In genomic region chr1:165829888-165830287, GRCh38 we compare ENCODE assay signal across 11 cellular contexts. TPM values are rescaled to one million over a fixed set of nuclear protein-coding genes. Genes with fewer than 3 reads are reported as not detected.
DNase-seq lines count a peak whose midpoint lies in the region; ATAC-seq, FAIRE-seq and TF ChIP-seq lines count a peak whose summit lies in the region.
"Had no signal": no experiment of that assay in that cellular context is flagged by ENCODE, and none has a peak within 500 bp of the region (broad histone marks: within the 10 kb centered on the region; RNA-seq: fewer than 3 reads in every experiment).

No MANE protein-coding gene starts in this region.

- no peak overlapping the region for H2AK9ac ChIP-seq in IMR-90 (replicated peaks; ENCODE audit: low read depth, low read length, poor library complexity)

- H3K27me3 Mint-ChIP-seq in astrocyte (ENCODE audit: low read depth, unreplicated experiment) = no peaks in the 10 kb centered on the region
- peaks cover 5% of the 10 kb centered on the region for H3K27me3 Mint-ChIP-seq in neural progenitor cell (ENCODE audit: insufficient read depth, low read depth)

- H3K9me1 ChIP-seq in IMR-90 (ENCODE audit: insufficient read depth, low read length) = peaks cover 10% of the 10 kb centered on the region

- H3K9me3 ChIP-seq in DOHH2 (ENCODE audit: control insufficient read depth, insufficient read depth, low read length) (no peaks in the 10 kb centered on the region), IMR-90 (ENCODE audit: control insufficient read depth, insufficient read depth, low read length) (no peaks in the 10 kb centered on the region), astrocyte (ENCODE audit: insufficient read depth, low read depth, low read length) (no peaks in the 10 kb centered on the region), neural progenitor cell (ENCODE audit: low read depth) (no peaks in the 10 kb centered on the region)

- no peaks in the 10 kb centered on the region for H3K9me2 ChIP-seq in DOHH2 (replicated peaks; ENCODE audit: control insufficient read depth, low read length)

- H3K79me2 ChIP-seq in DOHH2 (ENCODE audit: control insufficient read depth, low read length) (peaks cover 76% of the 10 kb centered on the region), astrocyte (ENCODE audit: insufficient read depth, low read length) (peaks cover 70% of the 10 kb centered on the region), neural progenitor cell (ENCODE audit: low read depth) (peaks cover 69% of the 10 kb centered on the region)

- H3K36me3 ChIP-seq in DOHH2 (ENCODE audit: control insufficient read depth, low read length) (no peaks in the 10 kb centered on the region), IMR-90 (ENCODE audit: control insufficient read depth, insufficient read depth, low read length) (no peaks in the 10 kb centered on the region), astrocyte (ENCODE audit: insufficient read depth, low read length) (no peaks in the 10 kb centered on the region), neural progenitor cell (no peaks in the 10 kb centered on the region)

- no CpG with 5 or more reads among the region's 4 CpGs for WGBS in IMR-90 (ENCODE audit: extremely low coverage in 2 of 2, insufficient read length in 1 of 2), 2 experiments

- no peak overlapping the region for H2AFZ ChIP-seq in IMR-90 (replicated peaks; ENCODE audit: low read length, poor library complexity)
- H2AFZ ChIP-seq in astrocyte (ENCODE audit: low read depth, low read length) = no peak overlapping the region
- no peak overlapping the region for H2AFZ ChIP-seq in neural progenitor cell (replicated peaks)

- peaks cover 6 to 33% of the 10 kb centered on the region in 2 experiments; a peak in 3 of 4 replicates for H3K79me1 ChIP-seq in IMR-90 (ENCODE audit: low read depth in 1 of 2, low read length in 2 of 2)

- H2AK5ac ChIP-seq in IMR-90 (ENCODE audit: low read depth, low read length) = peak overlapping the region; percentile 11; the same call in 1 of the 2 replicates

- POLR2A ChIA-PET in IMR-90 (lab: Charles Lee; ENCODE audit: unreplicated experiment) = interaction anchor here (0.9 kb wide), 1 partner anchor 68 kb away, joined by 3 read pairs; no protein-coding TSS in a partner anchor

- CTCF ChIA-PET in IMR-90 (lab: Yijun Ruan, JAX) = interaction anchor here (0.7 kb wide), 1 partner anchor 11 kb away, joined by 4 read pairs; no protein-coding TSS in a partner anchor

- H3K4me1 ChIP-seq in DOHH2 (ENCODE audit: control insufficient read depth, low read length) (peaks cover 17% of the 10 kb centered on the region), IMR-90 (ENCODE audit: control insufficient read depth, insufficient read depth, low read length) (peaks cover 7% of the 10 kb centered on the region), astrocyte (ENCODE audit: insufficient read depth, low read length) (peaks cover 11% of the 10 kb centered on the region), neural progenitor cell (peaks cover 9% of the 10 kb centered on the region)

- peaks cover 2% of the 10 kb centered on the region for H3K36me3 Mint-ChIP-seq in astrocyte (ENCODE audit: low read depth, unreplicated experiment)
- H3K36me3 Mint-ChIP-seq in neural progenitor cell = peaks cover 11% of the 10 kb centered on the region

- in situ Hi-C loops in IMR-90 (cut with MboI; ENCODE audit: low sequenced_read_pairs) = no loop called here

- H3K18ac ChIP-seq in IMR-90 (ENCODE audit: low read depth, low read length) = no peak overlapping the region

- H3K4me1 Mint-ChIP-seq in astrocyte (ENCODE audit: low read depth, unreplicated experiment) (peaks cover 15% of the 10 kb centered on the region), neural progenitor cell (peaks cover 27% of the 10 kb centered on the region)

- no peak overlapping the region for H2BK15ac ChIP-seq in IMR-90 (ENCODE audit: low read depth, low read length)

- H3K27ac Mint-ChIP-seq in astrocyte (ENCODE audit: unreplicated experiment) = peak overlapping the region; percentile 93
- no peak overlapping the region for H3K27ac Mint-ChIP-seq in neural progenitor cell

- dilution Hi-C loops in IMR-90 (cut with HindIII; ENCODE audit: low sequenced_read_pairs, unreplicated experiment) = no loop called here

- H4K8ac ChIP-seq in IMR-90 (ENCODE audit: low read depth in 2 of 2, low read length in 2 of 2) = no peak overlapping the region

- no peak overlapping the region for H3K27ac ChIP-seq in DOHH2 (ENCODE audit: low read depth, low read length)
- no peak overlapping the region for H3K27ac ChIP-seq in IMR-90 (ENCODE audit: insufficient read depth, low read length)
- H3K27ac ChIP-seq in astrocyte (ENCODE audit: low read depth, low read length) = no peak overlapping the region
- H3K27ac ChIP-seq in neural progenitor cell = no peak overlapping the region
- no peak overlapping the region for H3K27ac ChIP-seq in coronary artery

- no peak for TF ChIP-seq CTCF in DOHH2 (IDR thresholded peaks at IDR 0.05; ENCODE audit: low read depth, low read length, poor library complexity, severe bottlenecking)
- TF ChIP-seq CTCF in IMR-90 (conservative IDR thresholded peaks at IDR 0.05; ENCODE audit: low read depth, low read length) = no peak
- TF ChIP-seq CTCF in astrocyte (IDR thresholded peaks at IDR 0.05; ENCODE audit: insufficient read depth, low read depth, low read length) = no peak
- no peak for TF ChIP-seq CTCF in neural progenitor cell (IDR thresholded peaks at IDR 0.05)
- no peak for TF ChIP-seq CTCF in coronary artery (IDR thresholded peaks at IDR 0.05)

- no peaks in the 10 kb centered on the region for H3K27me3 ChIP-seq in DOHH2 (ENCODE audit: control insufficient read depth, low read length)
- H3K27me3 ChIP-seq in IMR-90 (ENCODE audit: control insufficient read depth, insufficient read depth, low read length) = no peaks in the 10 kb centered on the region
- H3K27me3 ChIP-seq in astrocyte (ENCODE audit: insufficient read depth, low read length) = no peaks in the 10 kb centered on the region
- H3K27me3 ChIP-seq in neural progenitor cell = no peaks in the 10 kb centered on the region

- no TSS peak for BruUV-seq in IMR-90 (replicated peaks; lab: Mats Ljungman, UMichigan)

- peak overlapping the region; percentile 98 for H3K4me3 Mint-ChIP-seq in astrocyte (ENCODE audit: unreplicated experiment)
- H3K4me3 Mint-ChIP-seq in neural progenitor cell = peak overlapping the region; percentile 98

- peak overlapping the region; percentile 33; the same call in 1 of the 2 replicates for H3K4ac ChIP-seq in IMR-90 (ENCODE audit: low read depth, low read length)

- peak overlapping the region; percentile 93; the same call in 1 of the 2 replicates for H3K23ac ChIP-seq in IMR-90 (ENCODE audit: low read depth, low read length)

- H3K9ac ChIP-seq in IMR-90 (ENCODE audit: low read depth, low read length) (0 out of 2 replicates have a peak overlapping the region, but pooled peaks have one; percentile 84), astrocyte (ENCODE audit: low read length) (peak overlapping the region; percentile 90), neural progenitor cell (no peak overlapping the region)

- H4K20me1 ChIP-seq in DOHH2 (ENCODE audit: control insufficient read depth, insufficient read depth, low read depth, low read length) = peaks cover 8% of the 10 kb centered on the region; the same call in 1 of the 2 replicates
- peaks cover 37% of the 10 kb centered on the region for H4K20me1 ChIP-seq in IMR-90 (ENCODE audit: insufficient read depth, low read length)
- H4K20me1 ChIP-seq in astrocyte (ENCODE audit: insufficient read depth, low read length) = peaks cover 49% of the 10 kb centered on the region
- peaks cover 41% of the 10 kb centered on the region for H4K20me1 ChIP-seq in neural progenitor cell (ENCODE audit: low read depth)

- no peak overlapping the region for H4K5ac ChIP-seq in IMR-90 (ENCODE audit: low read depth, low read length)

- no peak overlapping the region for H2BK120ac ChIP-seq in IMR-90 (ENCODE audit: low read depth, low read length)

- peak overlapping the region; percentile 66 for H2BK5ac ChIP-seq in IMR-90 (ENCODE audit: low read depth, low read length, poor library complexity, severe bottlenecking)

- intact Hi-C loops in IMR-90 (cut with micrococcal nuclease) = loop anchor here (1.0 to 10.0 kb wide), 5 partner anchors 61 to 228 kb away; partner anchors contain the start of gene MGST3

- DNase-seq in IMR-90 = no peak
- DNase-seq in astrocyte (ENCODE audit: low read depth) = no peak
- DNase-seq in neural progenitor cell (ENCODE audit: low spot score) = no peak
- DNase-seq in germinal center (ENCODE audit: low spot score) = no peak
- DNase-seq in coronary artery (ENCODE audit: low spot score) = no peak
- no peak for DNase-seq in iPS-NIHi7 (ENCODE audit: extremely low spot score)
- DNase-seq: NCI-H1105, occipital lobe, SHP77 treated with DMSO at 0.1 percent for 48 hours had no signal

- FAIRE-seq in astrocyte (lab: Jason Lieb, UNC) = no peak
- FAIRE-seq: colon had no signal

- no peak overlapping the region for H2BK20ac ChIP-seq in IMR-90 (ENCODE audit: low read depth, low read length)

- peak overlapping the region; percentile 78 for H3K4me2 ChIP-seq in DOHH2 (ENCODE audit: low read length)
- H3K4me2 ChIP-seq in IMR-90 (ENCODE audit: low read depth, low read length) = 0 out of 2 replicates have a peak overlapping the region, but pooled peaks have one; percentile 88
- peak overlapping the region; percentile 91 for H3K4me2 ChIP-seq in astrocyte (ENCODE audit: low read length)
- H3K4me2 ChIP-seq in neural progenitor cell = peak overlapping the region; percentile 88

- no peak for ATAC-seq in IMR-90 (ENCODE audit: low read depth)

- H3K9me3 Mint-ChIP-seq in astrocyte (ENCODE audit: unreplicated experiment) (no peaks in the 10 kb centered on the region), neural progenitor cell (no peaks in the 10 kb centered on the region)

- H3K4me3 ChIP-seq in DOHH2 (ENCODE audit: low read length) = peak overlapping the region; percentile 81
- no peak overlapping the region for H3K4me3 ChIP-seq in IMR-90 (ENCODE audit: insufficient read depth, low read depth, low read length)
- no peak overlapping the region for H3K4me3 ChIP-seq in astrocyte (ENCODE audit: insufficient read depth, low read depth, low read length)
- peak overlapping the region; percentile 89 for H3K4me3 ChIP-seq in neural progenitor cell
- H3K4me3 ChIP-seq in coronary artery = no peak overlapping the region

- peaks cover 6% of the 10 kb centered on the region; the same call in 1 of the 2 replicates for H3F3A ChIP-seq in DOHH2 (ENCODE audit: control insufficient read depth, insufficient read depth)
- H3F3A ChIP-seq in neural progenitor cell (ENCODE audit: low read depth) = peaks cover 27% of the 10 kb centered on the region

- H3K14ac ChIP-seq in IMR-90 (replicated peaks; ENCODE audit: low read depth, low read length) = peak overlapping the region; percentile 14; the same call in 1 of the 2 replicates

- no peak for TF ChIP-seq RAD21 in IMR-90 (IDR thresholded peaks at IDR 0.05; ENCODE audit: low read length)

- no peak overlapping the region for H4K91ac ChIP-seq in IMR-90 (ENCODE audit: insufficient read depth, low read depth, low read length)

- H3K56ac ChIP-seq in IMR-90 (ENCODE audit: extremely low read depth, insufficient read depth, low read length) = no peak overlapping the region

- TF ChIP-seq POLR2A in IMR-90 (IDR thresholded peaks at IDR 0.05; ENCODE audit: low read depth, low read length) = no peak

RNA-seq across cellular contexts. Expression of gene UCK2, which starts 2.5 kb away (rescaled TPM):
- total RNA-seq in IMR-90 (2012; rRNA removed) (74.2 and 87.8 TPM in 2 replicates), astrocyte (111 TPM in 2 replicates), neural progenitor cell (ENCODE audit: low replicate concordance) (43.8 and 67.6 TPM in 2 replicates)
- 76.4 and 83.0 TPM in 2 replicates for polyA plus RNA-seq in IMR-90 (2012; rRNA removed)
- polyA plus RNA-seq in IMR-90 (2012; cell fraction: cytosol; rRNA removed) = 62.3 and 63.1 TPM in 2 replicates
- polyA plus RNA-seq in IMR-90 (2012; cell fraction: nucleus; rRNA removed; ENCODE audit: low replicate concordance) = 38.7 and 53.5 TPM in 2 replicates

Comparison
In these comparisons a context has a peak if more than half of its experiments do, and no peak if none do; other contexts are left out.
1. H3K4me3 ChIP-seq: peak in DOHH2 (single experiment) and neural progenitor cell (single experiment); none in IMR-90 (single experiment), astrocyte (single experiment) and coronary artery (single experiment).
2. Peak in every context shown above with its lines, with median percentiles within 50 percentile points of each other: H3K4me2 ChIP-seq.